ENCODE assay signal across 7 cellular contexts in genomic region chr3:141426404-141427034, GRCh38. TPM values are rescaled to one million over a fixed set of nuclear protein-coding genes. Genes with fewer than 3 reads are reported as not detected.
DNase-seq lines count a peak whose midpoint lies in the region; ATAC-seq and TF ChIP-seq lines count a peak whose summit lies in the region.

No MANE protein-coding gene starts in this region.

- H3K36me3 ChIP-seq in tibial artery = peaks cover 0 to 17% (median 11%) of the 10 kb centered on the region in 3 donors

- TF ChIP-seq POLR2A in lower leg skin (IDR thresholded peaks at IDR 0.05) = no peak

- no peaks in the 10 kb centered on the region for H3K27me3 Mint-ChIP-seq in activated CD8-positive, alpha-beta T cell treated with anti-CD3 and anti-CD28 coated beads, Interleukin-2, amount 10 ng/mL, durations not matched to agents 7 days and 5 days (ENCODE audit: low read depth)

- H3K27me3 ChIP-seq in tibial artery = no peaks in the 10 kb centered on the region

- no peak for TF ChIP-seq CTCF in coronary artery (IDR thresholded peaks at IDR 0.05)
- no peak for TF ChIP-seq CTCF in lower leg skin (IDR thresholded peaks at IDR 0.05)
- TF ChIP-seq CTCF in tibial artery (IDR thresholded peaks at IDR 0.05) = no peak

- H3K4me1 ChIP-seq in tibial artery = peaks cover 10 to 88% (median 62%) of the 10 kb centered on the region in 4 donors

- H3K4me3 Mint-ChIP-seq in activated CD8-positive, alpha-beta T cell treated with anti-CD3 and anti-CD28 coated beads, Interleukin-2, amount 10 ng/mL, durations not matched to agents 7 days and 5 days = no peak overlapping the region

- H3K9me3 ChIP-seq in tibial artery = no peaks in the 10 kb centered on the region

- H3K27ac Mint-ChIP-seq in activated CD8-positive, alpha-beta T cell treated with anti-CD3 and anti-CD28 coated beads, Interleukin-2, amount 10 ng/mL, durations not matched to agents 7 days and 5 days = no peak overlapping the region

- ATAC-seq in GM18511 (IDR thresholded peaks at IDR 0.05; ENCODE audit: unreplicated experiment) = no peak
- no peak for ATAC-seq in activated CD8-positive, alpha-beta T cell treated with anti-CD3 and anti-CD28 coated beads, Interleukin-2, amount 10 ng/mL, durations not matched to agents 7 days and 5 days

- peak overlapping the region; percentile 15 for H3K4me3 ChIP-seq in coronary artery
- H3K4me3 ChIP-seq in lower leg skin (ENCODE audit: low read depth, poor library complexity, severe bottlenecking) = no peak overlapping the region
- H3K4me3 ChIP-seq in tibial artery = no peak overlapping the region

- POLR2A ChIA-PET in activated CD8-positive, alpha-beta T cell treated with anti-CD3 and anti-CD28 coated beads, Interleukin-2, amount 10 ng/mL, durations not matched to agents 7 days and 5 days (lab: Charles Lee) = interaction anchor here (0.7 to 1.5 kb wide), 3 partner anchors 11 to 115 kb away, joined by 3 read pairs; no protein-coding TSS in a partner anchor

- intact Hi-C loops in lower leg skin (cut with DNase I; ENCODE audit: low total_unique reads) (no loop called here), tibial artery (cut with DNase I; ENCODE audit: low total_unique reads) (no loop called here)

- no peaks in the 10 kb centered on the region for H3K9me3 Mint-ChIP-seq in activated CD8-positive, alpha-beta T cell treated with anti-CD3 and anti-CD28 coated beads, Interleukin-2, amount 10 ng/mL, durations not matched to agents 7 days and 5 days (ENCODE audit: insufficient read depth)

- H3K27ac ChIP-seq in coronary artery (peak overlapping the region; percentile 58 to 74), tibial artery (peak overlapping the region; percentile 84 to 85)

- peaks cover 6% of the 10 kb centered on the region for H3K4me1 Mint-ChIP-seq in activated CD8-positive, alpha-beta T cell treated with anti-CD3 and anti-CD28 coated beads, Interleukin-2, amount 10 ng/mL, durations not matched to agents 7 days and 5 days (ENCODE audit: low read depth)

- WGBS in lower leg skin, 2 donors = 44 to 55% methylated on average over 9 of the region's 9 CpGs

- DNase-seq in NCI-H69 (lab: John Stamatoyannopoulos, UW) (peak; percentile 14), coronary artery (ENCODE audit: low spot score) (no peak), lower leg skin (ENCODE audit: low spot score in 2 of 2) (peak; percentile 84 to 92), tibial artery (peak; percentile 89 to 92), SHP77 treated with DMSO at 0.1 percent for 48 hours (lab: John Stamatoyannopoulos, UW) (no peak)
- no peak for DNase-seq in activated CD8-positive, alpha-beta T cell treated with anti-CD3 and anti-CD28 coated beads, Interleukin-2, amount 10 ng/mL, durations not matched to agents 7 days and 5 days

- CTCF ChIA-PET in activated CD8-positive, alpha-beta T cell treated with anti-CD3 and anti-CD28 coated beads, Interleukin-2, amount 10 ng/mL, durations not matched to agents 7 days and 5 days (lab: Charles Lee) = interaction anchor here (0.8 to 10.8 kb wide), 8 partner anchors 10 to 115 kb away, joined by 3 to 72 read pairs (median 5); no protein-coding TSS in a partner anchor

- peaks cover 2% of the 10 kb centered on the region for H3K36me3 Mint-ChIP-seq in activated CD8-positive, alpha-beta T cell treated with anti-CD3 and anti-CD28 coated beads, Interleukin-2, amount 10 ng/mL, durations not matched to agents 7 days and 5 days (ENCODE audit: low read depth)

RNA-seq across cellular contexts. Expression of gene ZBTB38, which starts 58.2 kb away (rescaled TPM):
- 100 to 1,000 TPM in 1 of 4 donors, 10 to 100 TPM in 3; 46.8 to 104 (median 72.6) TPM for total RNA-seq in lower leg skin
- 10 to 100 TPM; 27.8 to 29.6 TPM for total RNA-seq in activated CD8-positive, alpha-beta T cell treated with anti-CD3 and anti-CD28 coated beads, Interleukin-2, amount 10 ng/mL, durations not matched to agents 7 days and 5 days

Comparison
In these comparisons a context has a peak if more than half of its experiments do, and no peak if none do; other contexts are left out.
1. DNase-seq: peak in NCI-H69 (single experiment), lower leg skin (2 of 2) and tibial artery (2 of 2); none in coronary artery (single experiment), SHP77 treated with DMSO at 0.1 percent for 48 hours (single experiment) and activated CD8-positive, alpha-beta T cell treated with anti-CD3 and anti-CD28 coated beads, Interleukin-2, amount 10 ng/mL, durations not matched to agents 7 days and 5 days (single experiment).